ENCODE assay signal across 8 cellular contexts in the genomic region with DNA sequence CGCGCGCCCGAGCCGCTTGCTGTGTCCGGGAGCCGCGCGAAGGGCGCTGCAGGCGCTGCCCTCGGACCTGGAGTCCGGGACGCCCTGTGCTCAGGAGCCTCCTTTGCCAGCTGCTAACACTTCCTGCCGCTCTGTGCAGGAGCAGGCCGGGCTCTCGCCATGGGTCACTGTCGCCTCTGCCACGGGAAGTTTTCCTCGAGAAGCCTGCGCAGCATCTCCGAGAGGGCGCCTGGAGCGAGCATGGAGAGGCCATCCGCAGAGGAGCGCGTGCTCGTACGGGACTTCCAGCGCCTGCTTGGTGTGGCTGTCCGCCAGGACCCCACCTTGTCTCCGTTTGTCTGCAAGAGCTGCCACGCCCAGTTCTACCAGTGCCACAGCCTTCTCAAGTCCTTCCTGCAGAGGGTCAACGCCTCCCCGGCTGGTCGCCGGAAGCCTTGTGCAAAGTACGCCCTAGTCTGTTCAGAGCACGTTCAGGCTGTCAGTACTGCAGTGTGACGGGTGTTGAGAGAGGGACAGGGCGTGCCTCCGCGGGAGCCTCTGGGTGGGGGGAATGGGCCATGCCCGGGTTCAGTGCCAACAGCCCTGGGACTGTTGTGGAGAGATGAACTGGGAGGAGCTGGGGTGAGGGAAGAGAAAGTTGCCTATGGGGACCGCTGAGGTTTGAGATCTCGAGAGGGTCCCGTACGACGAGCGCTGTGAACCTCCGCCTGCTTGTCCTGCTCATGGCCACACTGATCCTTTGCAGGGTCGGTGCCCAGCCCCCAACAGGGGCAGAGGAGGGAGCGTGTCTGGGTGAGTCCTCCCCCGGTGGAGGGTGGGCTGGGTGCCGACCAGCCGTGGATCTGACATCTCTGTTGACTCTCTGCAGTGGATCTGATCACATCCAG. TPM values are rescaled to one million over a fixed set of nuclear protein-coding genes. Genes with fewer than 3 reads are reported as not detected.
DNase-seq lines count a peak whose midpoint lies in the region; ATAC-seq and TF ChIP-seq lines count a peak whose summit lies in the region.

No MANE protein-coding gene starts in this region.

- ATAC-seq in naive thymus-derived CD4-positive, alpha-beta T cell, result peak; percentile 40

- no peaks in the 10 kb centered on the region for H3K27me3 Mint-ChIP-seq in naive thymus-derived CD4-positive, alpha-beta T cell

- no peaks in the 10 kb centered on the region for H3K9me3 ChIP-seq in naive thymus-derived CD4-positive, alpha-beta T cell (ENCODE audit: control insufficient read depth in 2 of 3, low read length in 3 of 3)
- H3K9me3 ChIP-seq in thyroid gland, result no peaks in the 10 kb centered on the region

- CTCF ChIA-PET in naive thymus-derived CD4-positive, alpha-beta T cell (lab: Charles Lee), result interaction anchor here (0.5 to 2.7 kb wide), 4 partner anchors 15 to 71 kb away, joined by 4 to 17 read pairs (median 8); partner anchors contain the start of gene SPATA2L

- peaks cover 22 to 51% (median 38%) of the 10 kb centered on the region in 7 donors for H3K4me1 Mint-ChIP-seq in naive thymus-derived CD4-positive, alpha-beta T cell

- no peaks in the 10 kb centered on the region for H3K27me3 ChIP-seq in naive thymus-derived CD4-positive, alpha-beta T cell (ENCODE audit: control insufficient read depth in 2 of 2, insufficient read depth in 2 of 2, low read length in 2 of 2)
- no peaks in the 10 kb centered on the region for H3K27me3 ChIP-seq in thyroid gland

- peak overlapping the region; percentile 89 for H3K27ac ChIP-seq in naive thymus-derived CD4-positive, alpha-beta T cell (ENCODE audit: low read depth, low read length)
- peak overlapping the region; percentile 21 to 96 (median 77) for H3K27ac ChIP-seq in thyroid gland

- POLR2A ChIA-PET in naive thymus-derived CD4-positive, alpha-beta T cell (lab: Charles Lee), result interaction anchor here (0.6 to 6.7 kb wide), 15 partner anchors 9 to 635 kb away, joined by 3 to 156 read pairs (median 7); partner anchors contain the start of genes SPATA2L and TCF25

- peak overlapping the region; percentile 88 to 99 (median 94) for H3K4me3 Mint-ChIP-seq in naive thymus-derived CD4-positive, alpha-beta T cell

- TF ChIP-seq CTCF in thyroid gland (IDR thresholded peaks at IDR 0.05), result no peak

- peak overlapping the region; percentile 94 for H3K4me3 ChIP-seq in naive thymus-derived CD4-positive, alpha-beta T cell (ENCODE audit: low read length)
- H3K4me3 ChIP-seq in thyroid gland (replicated peaks in 1 of 3), result peak overlapping the region; percentile 72 to 97 (median 91)

- intact Hi-C loops in naive thymus-derived CD4-positive, alpha-beta T cell (cut with micrococcal nuclease), result loop anchor here (1.0 to 10.0 kb wide), 16 partner anchors 15 to 1268 kb away; partner anchors contain the start of genes FANCA (in 2 of the 2), CDK10 (in 1 of the 2), CHMP1A (in 1 of the 2) and CTU2 (in 1 of the 2)
- intact Hi-C loops in thyroid gland (cut with DNase I), result no loop called here

- TF ChIP-seq POLR2A in erythroblast (IDR thresholded peaks at IDR 0.05; ENCODE audit: low read length), result peak; percentile 60
- TF ChIP-seq POLR2A in thyroid gland (IDR thresholded peaks at IDR 0.05), result no peak

- peak overlapping the region; percentile 88 to 99 (median 95) for H3K27ac Mint-ChIP-seq in naive thymus-derived CD4-positive, alpha-beta T cell

- H3K4me1 ChIP-seq in naive thymus-derived CD4-positive, alpha-beta T cell (ENCODE audit: control insufficient read depth in 2 of 2, insufficient read depth in 2 of 2, low read length in 2 of 2), result peaks cover 41 to 52% of the 10 kb centered on the region in 2 donors
- H3K4me1 ChIP-seq in thyroid gland, result peaks cover 12 to 30% of the 10 kb centered on the region in 2 donors

- WGBS in thyroid gland, 2 donors, result 26 to 38% methylated on average over 29 to 44 of the region's 56 CpGs

- H3K36me3 ChIP-seq in naive thymus-derived CD4-positive, alpha-beta T cell (ENCODE audit: control insufficient read depth in 2 of 3, insufficient read depth in 3 of 3, low read length in 3 of 3), result peaks cover 3 to 38% (median 10%) of the 10 kb centered on the region in 3 experiments
- H3K36me3 ChIP-seq in thyroid gland, result peaks cover 16 to 23% of the 10 kb centered on the region in 2 donors

- peaks cover 5 to 22% (median 21%) of the 10 kb centered on the region in 5 donors for H3K36me3 Mint-ChIP-seq in naive thymus-derived CD4-positive, alpha-beta T cell

- H3K9me3 Mint-ChIP-seq in naive thymus-derived CD4-positive, alpha-beta T cell, result no peaks in the 10 kb centered on the region

- DNase-seq in DMS79 treated with DMSO at 0.1 percent for 48 hours (lab: John Stamatoyannopoulos, UW) (peak; percentile 5), DMS79 (lab: John Stamatoyannopoulos, UW) (no peak), NCI-H2227 (lab: John Stamatoyannopoulos, UW; ENCODE audit: unreplicated experiment) (peak; percentile 60), erythroblast (lab: John Stamatoyannopoulos, UW) (peak; percentile 73 to 86), thyroid gland (peak; percentile 56 to 67), GOT3 (lab: John Stamatoyannopoulos, UW) (no peak)
- DNase-seq in activated CD8-positive, alpha-beta memory T cell treated with anti-CD3 and anti-CD28 coated beads, Interleukin-2, amount 50 U/mL, for 48 hours, result peak; percentile 84
- DNase-seq in naive thymus-derived CD4-positive, alpha-beta T cell, result peak; percentile 48 to 76 (median 69)

RNA-seq across cellular contexts. Expression of gene ZNF276, which starts 1.3 kb away (rescaled TPM):
- 100 to 1,000 TPM in 4 of 5 experiments, 10 to 100 TPM in 1; 75.4 to 160 (median 137) TPM for total RNA-seq in naive thymus-derived CD4-positive, alpha-beta T cell
- 10 to 100 TPM; 17.0 to 65.1 TPM for polyA plus RNA-seq in naive thymus-derived CD4-positive, alpha-beta T cell
- total RNA-seq in thyroid gland, result 10 to 100 TPM; 21.2 to 38.9 (median 24.9) TPM

RNA-seq across cellular contexts. Expression of gene VPS9D1, which starts 1.9 kb away (rescaled TPM):
- total RNA-seq in naive thymus-derived CD4-positive, alpha-beta T cell, result 10 to 100 TPM; 11.2 to 28.9 (median 13.3) TPM
- 1 to 10 TPM in 1 of 2 donors, under 1 TPM in 1; 0.93 to 1.5 TPM for polyA plus RNA-seq in naive thymus-derived CD4-positive, alpha-beta T cell
- total RNA-seq in thyroid gland, result 10 to 100 TPM in 1 of 4 donors, 1 to 10 TPM in 3; 3.1 to 15.6 (median 9.0) TPM

RNA-seq across cellular contexts. Expression of gene SPATA2L, which starts 21.1 kb away (rescaled TPM):
- total RNA-seq in naive thymus-derived CD4-positive, alpha-beta T cell, result 10 to 100 TPM in 3 of 5 experiments, 1 to 10 TPM in 2; 8.4 to 32.2 (median 12.0) TPM
- polyA plus RNA-seq in naive thymus-derived CD4-positive, alpha-beta T cell, result 10 to 100 TPM in 1 of 2 donors, 1 to 10 TPM in 1; 7.0 to 12.4 TPM
- total RNA-seq in thyroid gland, result 10 to 100 TPM; 22.4 to 31.9 (median 27.7) TPM

RNA-seq across cellular contexts. Expression of gene CDK10, which starts 36.1 kb away (rescaled TPM):
- total RNA-seq in naive thymus-derived CD4-positive, alpha-beta T cell, result 100 to 1,000 TPM in 3 of 5 experiments, 10 to 100 TPM in 2; 91.5 to 150 (median 102) TPM
- 10 to 100 TPM; 32.8 to 68.4 TPM for polyA plus RNA-seq in naive thymus-derived CD4-positive, alpha-beta T cell
- 100 to 1,000 TPM in 1 of 4 donors, 10 to 100 TPM in 3; 88.7 to 109 (median 91.3) TPM for total RNA-seq in thyroid gland

Comparison
In these comparisons a context has a peak if more than half of its experiments do, and no peak if none do; other contexts are left out.
1. DNase-seq: peak in DMS79 treated with DMSO at 0.1 percent for 48 hours (single experiment), NCI-H2227 (single experiment), activated CD8-positive, alpha-beta memory T cell treated with anti-CD3 and anti-CD28 coated beads, Interleukin-2, amount 50 U/mL, for 48 hours (single experiment), erythroblast (2 of 2), naive thymus-derived CD4-positive, alpha-beta T cell (9 of 9) and thyroid gland (2 of 2); none in DMS79 (single experiment) and GOT3 (single experiment).